ENCODE assay signal across 24 cellular contexts in genomic region chrX:45133465-45133864, GRCh38.
"Had no signal": no experiment of that assay in that cellular context is flagged by ENCODE, and none has a peak within 500 bp of the region (broad histone marks: within the 10 kb centered on the region; RNA-seq: fewer than 3 reads in every experiment).

No MANE protein-coding gene starts in this region.

- H3K4me2 ChIP-seq: smooth muscle cell had no signal

- H3K9me3 ChIP-seq: gastroesophageal sphincter, mucosa of descending colon, neutrophil, pancreas, testis, tibial artery had no signal

- DNase-seq: cerebellar nuclear complex; effector CD8-positive, alpha-beta T cell; endodermal cell; foreskin keratinocyte; mucosa of descending colon; naive B cell; pancreas; stimulated activated CD4-positive, alpha-beta T cell treated with anti-CD3 and anti-CD28 coated beads, Interleukin-12 subunit alpha, Interleukin-12 subunit beta, amount 100 ng/mL, for 4 hours; stimulated activated CD4-positive, alpha-beta T cell treated with anti-CD3 and anti-CD28 coated beads, Interleukin-1b, Interleukin-23, amount 100 ng/mL, for 48 hours; stimulated activated CD4-positive, alpha-beta T cell treated with anti-CD3 and anti-CD28 coated beads, Interleukin-4, amount 100 ng/mL, for 1 hour; stimulated activated CD8-positive, alpha-beta memory T cell treated with anti-CD3 and anti-CD28 coated beads, Interleukin-4, amount 100 ng/mL, for 48 hours; stimulated activated naive CD4-positive, alpha-beta T cell; stimulated activated naive CD8-positive, alpha-beta T cell treated with anti-CD3 and anti-CD28 coated beads, Interleukin-15, amount 100 ng/mL, for 72 hours; tibial artery had no signal

- H3K36me3 ChIP-seq: gastroesophageal sphincter, heart left ventricle, neutrophil, pancreas, tibial artery had no signal

- ATAC-seq: esophagus mucosa; foreskin keratinocyte; gastroesophageal sphincter; mucosa of descending colon; pancreas; stimulated activated naive CD8-positive, alpha-beta T cell treated with anti-CD3 and anti-CD28 coated beads, Interleukin-15, amount 100 ng/mL, for 72 hours had no signal

- H3K4me1 ChIP-seq: foreskin keratinocyte, gastroesophageal sphincter, heart left ventricle, pancreas, testis, tibial artery had no signal

- FAIRE-seq: colon, islet of Langerhans, pancreas had no signal

- H3K27ac ChIP-seq: epithelial cell of prostate, foreskin keratinocyte, neutrophil, pancreas, tibial artery had no signal

- H3K4me3 ChIP-seq: gastroesophageal sphincter, heart left ventricle, lung, mucosa of descending colon, pancreas, smooth muscle cell, testis, tibial artery had no signal

- H3K27me3 ChIP-seq: foreskin keratinocyte, gastroesophageal sphincter, heart left ventricle, neutrophil, pancreas, testis, tibial artery had no signal
